Comparison of ENCODE assay signal across 18 cellular contexts in genomic region chr11:26741036-26741435, GRCh38. TPM values are rescaled to one million over a fixed set of nuclear protein-coding genes. Genes with fewer than 3 reads are reported as not detected.
A peak's percentile ranks its signal among the peaks of the same experiment; 100 is the strongest.
DNase-seq lines count a peak whose midpoint lies in the region; ATAC-seq and TF ChIP-seq lines count a peak whose summit lies in the region.
"Had no signal": no experiment of that assay in that cellular context is flagged by ENCODE, and none has a peak within 500 bp of the region (broad histone marks: within the 10 kb centered on the region; RNA-seq: fewer than 3 reads in every experiment).

No MANE protein-coding gene starts in this region.

- no TSS peak for BruUV-seq in Calu3 (replicated peaks; lab: Mats Ljungman, UMichigan)

- H3K36me3 ChIP-seq in esophagus muscularis mucosa = no peaks in the 10 kb centered on the region
- H3K36me3 ChIP-seq: right lobe of liver had no signal

- no peak for TF ChIP-seq POLR2A in esophagus muscularis mucosa (IDR thresholded peaks at IDR 0.05; ENCODE audit: low read depth)

- H3K27me3 ChIP-seq in esophagus muscularis mucosa = no peaks in the 10 kb centered on the region
- H3K27me3 ChIP-seq: right lobe of liver had no signal

- H3K9me3 ChIP-seq in esophagus muscularis mucosa = no peaks in the 10 kb centered on the region
- H3K9me3 ChIP-seq: right lobe of liver had no signal

- H3K4me3 ChIP-seq in LNCaP clone FGC (ENCODE audit: low read depth, low read length) (no peak overlapping the region), esophagus muscularis mucosa (no peak overlapping the region)
- H3K4me3 ChIP-seq: right lobe of liver had no signal

- no peaks in the 10 kb centered on the region for H3K9me3 Mint-ChIP-seq in Calu3 (ENCODE audit: low read depth, unreplicated experiment)

- DNase-seq in DMS53 treated with DMSO at 0.1 percent for 48 hours (lab: John Stamatoyannopoulos, UW; ENCODE audit: unreplicated experiment) = peak; percentile 1
- DNase-seq in LNCaP clone FGC (ENCODE audit: low read depth) = peak; percentile 15
- DNase-seq in astrocyte of the hippocampus (ENCODE audit: low read depth, low spot score) = peak; percentile 11
- DNase-seq in kidney tubule cell (ENCODE audit: low spot score) = peak; percentile 30
- no peak for DNase-seq in Calu3
- DNase-seq in NCI-H187 (lab: John Stamatoyannopoulos, UW) = no peak
- no peak for DNase-seq in esophagus muscularis mucosa (ENCODE audit: extremely low spot score)
- DNase-seq: activated CD4-positive, alpha-beta T cell treated with anti-CD3 and anti-CD28 coated beads, Interleukin-2, amount 50 U/mL, for 48 hours; activated T-cell treated with anti-CD3 and anti-CD28 coated beads, Interleukin-2, amount 50 U/mL, for 48 hours; kidney; NCI-H146; NCI-H526; right lobe of liver; stimulated activated CD8-positive, alpha-beta memory T cell treated with anti-CD3 and anti-CD28 coated beads, Interleukin-4, amount 100 ng/mL, for 48 hours had no signal

- CTCF ChIA-PET in Calu3 (lab: Charles Lee) = interaction anchor here (0.7 kb wide), 2 partner anchors 560 to 952 kb away, joined by 4 to 5 read pairs; no protein-coding TSS in a partner anchor

- H3K27ac ChIP-seq in esophagus muscularis mucosa (replicated peaks in 1 of 4) = no peak overlapping the region
- H3K27ac ChIP-seq: C4-2B, right lobe of liver had no signal

- TF ChIP-seq EP300 in esophagus muscularis mucosa (IDR thresholded peaks at IDR 0.05) = no peak

- H3K27ac Mint-ChIP-seq in Calu3 (ENCODE audit: unreplicated experiment) = no peak overlapping the region

- TF ChIP-seq CTCF in LNCaP clone FGC (IDR thresholded peaks at IDR 0.05; ENCODE audit: control insufficient read depth, extremely low read depth, insufficient read depth) (no peak), Calu3 (IDR thresholded peaks at IDR 0.05; ENCODE audit: unreplicated experiment) (no peak), esophagus muscularis mucosa (IDR thresholded peaks at IDR 0.05) (no peak)

- H3K36me3 Mint-ChIP-seq in Calu3 (ENCODE audit: insufficient read depth, unreplicated experiment) = no peaks in the 10 kb centered on the region
- H3K36me3 Mint-ChIP-seq: mesothelial cell of epicardium had no signal

- no peaks in the 10 kb centered on the region for H3K27me3 Mint-ChIP-seq in Calu3 (ENCODE audit: unreplicated experiment)

- H3K4me1 Mint-ChIP-seq in Calu3 (ENCODE audit: low read depth, unreplicated experiment) = no peaks in the 10 kb centered on the region

- 31% methylated on average over 2 of the region's 2 CpGs for WGBS in esophagus muscularis mucosa

- intact Hi-C loops in Calu3 (cut with micrococcal nuclease; ENCODE audit: unreplicated experiment) = no loop called here
- intact Hi-C loops in esophagus muscularis mucosa (cut with DNase I) = no loop called here

- H3K4me1 ChIP-seq in esophagus muscularis mucosa = peaks cover 0 to 10% (median 10%) of the 10 kb centered on the region in 4 donors
- H3K4me1 ChIP-seq: right lobe of liver had no signal

- no peak overlapping the region for H3K4me3 Mint-ChIP-seq in Calu3 (ENCODE audit: low read depth, unreplicated experiment)
- H3K4me3 Mint-ChIP-seq: mesothelial cell of epicardium had no signal

- no peak for ATAC-seq in HG03378 (IDR thresholded peaks at IDR 0.05; ENCODE audit: unreplicated experiment)
- ATAC-seq: Panc1, right lobe of liver had no signal

RNA-seq across cellular contexts. Expression of gene SLC5A12, which starts 19.2 kb away (rescaled TPM):
- not detected in 2 replicates for total RNA-seq in Calu3 (2022)
- not detected for total RNA-seq in esophagus muscularis mucosa

Comparison
In these comparisons a context has a peak if more than half of its experiments do, and no peak if none do; other contexts are left out.
1. DNase-seq: peak in DMS53 treated with DMSO at 0.1 percent for 48 hours (single experiment), LNCaP clone FGC (single experiment), astrocyte of the hippocampus (single experiment) and kidney tubule cell (single experiment); none in Calu3 (single experiment), NCI-H187 (0 of 2) and esophagus muscularis mucosa (single experiment).